ENCODE assay signal across 8 cellular contexts in genomic region chr14:106845286-106846087, GRCh38.
DNase-seq lines count a peak whose midpoint lies in the region; ATAC-seq and TF ChIP-seq lines count a peak whose summit lies in the region.

No MANE protein-coding gene starts in this region.

- peak overlapping the region; percentile 96 for H3K27ac ChIP-seq in 22Rv1
- H3K27ac ChIP-seq in VCaP = peak overlapping the region; percentile 99
- H3K27ac ChIP-seq in esophagus (ENCODE audit: low read depth in 2 of 2, low read length in 1 of 2) = peak overlapping the region; percentile 71 to 77

- 51 to 61% methylated on average over 17 of the region's 17 CpGs for WGBS in esophagus, 2 donors

- H3K9me3 ChIP-seq in esophagus (ENCODE audit: control insufficient read depth in 2 of 2, insufficient read depth in 1 of 2, low read depth in 1 of 2, low read length in 1 of 2) = peaks cover 2 to 7% of the 10 kb centered on the region in 2 donors

- no peak for TF ChIP-seq CTCF in 22Rv1 (IDR thresholded peaks at IDR 0.05)
- TF ChIP-seq CTCF in VCaP (conservative IDR thresholded peaks at IDR 0.05) = no peak

- H3K4me3 ChIP-seq in esophagus (ENCODE audit: low read depth in 1 of 2, low read length in 2 of 2) = peak overlapping the region in 1 of 2 donors; percentile 51

- no peaks in the 10 kb centered on the region for H3K36me3 ChIP-seq in esophagus (ENCODE audit: control insufficient read depth in 2 of 2, insufficient read depth in 2 of 2, low read length in 1 of 2)

- no peaks in the 10 kb centered on the region for H3K27me3 ChIP-seq in esophagus (ENCODE audit: control insufficient read depth in 1 of 2, insufficient read depth in 2 of 2, low read length in 2 of 2)

- DNase-seq in HuH-7 (ENCODE audit: low spot score) (peak; percentile 26), SIG-M5 (lab: John Stamatoyannopoulos, UW) (no peak)
- peak; percentile 65 for DNase-seq in stimulated activated CD4-positive, alpha-beta T cell treated with anti-CD3 and anti-CD28 coated beads, Interleukin-1b, Interleukin-23, amount 100 ng/mL, for 48 hours

- ATAC-seq in GM18907 (IDR thresholded peaks at IDR 0.05; ENCODE audit: unreplicated experiment) (peak; percentile 51), HG02884 (IDR thresholded peaks at IDR 0.05; ENCODE audit: unreplicated experiment) (no peak)

- peaks cover 2 to 3% of the 10 kb centered on the region in 2 donors for H3K4me1 ChIP-seq in esophagus (ENCODE audit: control insufficient read depth in 2 of 2, insufficient read depth in 2 of 2, low read length in 1 of 2)
